In genomic region chr5:84634256-84634655, GRCh38 we compare ENCODE assay signal across 1 cellular context.
TF ChIP-seq lines count a peak whose summit lies in the region.

No MANE protein-coding gene starts in this region.

TF ChIP-seq in H1, 55 proteins besides CTCF, POLR2A, EP300 and RAD21:
- TF ChIP-seq CBX5 (IDR thresholded peaks at IDR 0.05; ENCODE audit: low read depth, low read length) (no peak), NRF1 (IDR thresholded peaks at IDR 0.05; ENCODE audit: low read depth, low read length) (no peak), KDM1A (IDR thresholded peaks at IDR 0.05; ENCODE audit: borderline replicate concordance, low read length) (no peak), MAFK (IDR thresholded peaks at IDR 0.05; ENCODE audit: low read depth, low read length) (no peak), E2F6 (IDR thresholded peaks at IDR 0.05) (no peak), BCL11A (IDR thresholded peaks at IDR 0.05; ENCODE audit: low read depth in 2 of 2, low read length in 2 of 2) (no peak), SP4 (IDR thresholded peaks at IDR 0.05; ENCODE audit: low read length) (no peak)
